In genomic region chr6:157032923-157033322, GRCh38 we compare ENCODE assay signal across 11 cellular contexts.
DNase-seq lines count a peak whose midpoint lies in the region; ATAC-seq and TF ChIP-seq lines count a peak whose summit lies in the region.
"Had no signal": no experiment of that assay in that cellular context is flagged by ENCODE, and none has a peak within 500 bp of the region (broad histone marks: within the 10 kb centered on the region; RNA-seq: fewer than 3 reads in every experiment).

No MANE protein-coding gene starts in this region.

- H3K9ac ChIP-seq in BLaER1 = no peak overlapping the region
- no peak overlapping the region; the same call in 1 of the 2 replicates for H3K9ac ChIP-seq in MM.1S (ENCODE audit: low read length)

- H4K20me1 ChIP-seq in BLaER1 = peaks cover 93% of the 10 kb centered on the region
- no peaks in the 10 kb centered on the region for H4K20me1 ChIP-seq in MM.1S (ENCODE audit: insufficient read depth, low read length)

- intact Hi-C loops in natural killer cell (cut with micrococcal nuclease) = no loop called here
- intact Hi-C loops in head of caudate nucleus (cut with DNase I) = no loop called here

- peak overlapping the region; percentile 97 for H3K4me3 Mint-ChIP-seq in natural killer cell

- peak overlapping the region; percentile 90 to 94 for H3K27ac Mint-ChIP-seq in natural killer cell

- no peaks in the 10 kb centered on the region for H3K27me3 Mint-ChIP-seq in natural killer cell (ENCODE audit: low read depth in 2 of 2)

- DNase-seq in MM.1S (no peak), coronary artery (ENCODE audit: low spot score) (no peak), natural killer cell (no peak), head of caudate nucleus (no peak), occipital lobe (lab: John Stamatoyannopoulos, UW) (no peak), medulla oblongata (ENCODE audit: extremely low spot score) (no peak)
- DNase-seq: DMS79, NCI-H774, thyroid gland had no signal

- ATAC-seq in natural killer cell = no peak
- no peak for ATAC-seq in HG03196 (IDR thresholded peaks at IDR 0.05; ENCODE audit: unreplicated experiment)

- TF ChIP-seq CTCF in MM.1S (IDR thresholded peaks at IDR 0.05; ENCODE audit: low read length) = no peak
- TF ChIP-seq CTCF in coronary artery (IDR thresholded peaks at IDR 0.05) = no peak
- no peak for TF ChIP-seq CTCF in natural killer cell (IDR thresholded peaks at IDR 0.05)

- H3K4me1 ChIP-seq in BLaER1 = peaks cover 27% of the 10 kb centered on the region
- 0 out of 2 replicates have a peak, but pooled peaks cover 4% of the 10 kb centered on the region for H3K4me1 ChIP-seq in MM.1S (ENCODE audit: low read length)

- H3K9me3 ChIP-seq in BLaER1 = no peaks in the 10 kb centered on the region; the same call in 1 of the 2 replicates
- no peaks in the 10 kb centered on the region for H3K9me3 ChIP-seq in MM.1S (replicated peaks; ENCODE audit: insufficient read depth, low read length)
- H3K9me3 ChIP-seq: thyroid gland had no signal

- H3K27me3 ChIP-seq in BLaER1 = no peaks in the 10 kb centered on the region
- H3K27me3 ChIP-seq in MM.1S (replicated peaks; ENCODE audit: insufficient read depth, low read length) = no peaks in the 10 kb centered on the region
- H3K27me3 ChIP-seq: thyroid gland had no signal

- H3K4me3 ChIP-seq in BLaER1 (peak overlapping the region; percentile 62; the same call in 1 of the 2 replicates), MM.1S (ENCODE audit: low read length) (peak overlapping the region; percentile 61; the same call in 1 of the 2 replicates), coronary artery (peak overlapping the region; percentile 65)

- H3K36me3 ChIP-seq in BLaER1 = peaks cover 27% of the 10 kb centered on the region
- no peaks in the 10 kb centered on the region for H3K36me3 ChIP-seq in MM.1S (replicated peaks; ENCODE audit: insufficient read depth, low read length)
- H3K36me3 ChIP-seq: thyroid gland had no signal

- H3K9me2 ChIP-seq in MM.1S (replicated peaks; ENCODE audit: insufficient read depth, low read length) = no peaks in the 10 kb centered on the region

- no peak overlapping the region for H3K27ac ChIP-seq in BLaER1
- H3K27ac ChIP-seq in MM.1S (ENCODE audit: low read length) = no peak overlapping the region
- H3K27ac ChIP-seq in coronary artery = no peak overlapping the region

- H3K9me3 Mint-ChIP-seq in natural killer cell = no peaks in the 10 kb centered on the region

- H2AFZ ChIP-seq in MM.1S (ENCODE audit: low read length) = no peak overlapping the region

- peaks cover 74% of the 10 kb centered on the region for H3K79me2 ChIP-seq in MM.1S (ENCODE audit: low read length)

- H3F3A ChIP-seq in MM.1S (ENCODE audit: insufficient read depth, low read length) = no peaks in the 10 kb centered on the region

- H3K4me2 ChIP-seq in BLaER1 (peak overlapping the region; percentile 90), MM.1S (ENCODE audit: low read depth, low read length) (peak overlapping the region; percentile 76)

- H3K4me1 Mint-ChIP-seq in natural killer cell = peaks cover 35 to 37% of the 10 kb centered on the region in 2 donors

- no peaks in the 10 kb centered on the region for H3K36me3 Mint-ChIP-seq in natural killer cell
